ENCODE assay signal across 27 cellular contexts in the genomic region with DNA sequence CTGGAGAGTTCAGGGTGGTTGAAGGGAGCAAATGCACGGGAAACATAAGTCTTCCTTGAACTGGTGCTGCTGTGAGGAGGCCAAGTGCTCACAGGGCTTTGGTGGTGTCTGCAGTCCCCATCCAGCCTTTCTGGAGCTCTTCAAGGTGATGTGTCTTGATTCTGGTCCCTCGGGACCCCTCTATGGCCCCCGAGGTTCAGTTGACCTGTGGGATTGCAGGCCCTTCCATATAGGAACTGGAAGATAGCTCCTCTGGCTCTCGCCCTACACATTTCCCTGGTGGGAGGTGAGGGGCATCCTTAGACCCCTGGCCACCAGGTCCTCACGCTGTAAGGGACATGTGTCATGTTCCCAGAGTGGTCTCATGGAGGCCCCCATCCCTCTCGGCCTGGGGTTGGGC.
"Had no signal": no experiment of that assay in that cellular context is flagged by ENCODE, and none has a peak within 500 bp of the region (broad histone marks: within the 10 kb centered on the region; RNA-seq: fewer than 3 reads in every experiment).

No MANE protein-coding gene starts in this region.

- H3K79me2 ChIP-seq: hepatocyte had no signal

- FAIRE-seq: keratinocyte, small intestine had no signal

- ATAC-seq: heart right ventricle; left cardiac atrium; left lobe of liver; mucosa of descending colon; naive thymus-derived CD4-positive, alpha-beta T cell; right cardiac atrium; stimulated activated effector memory CD8-positive, alpha-beta T cell treated with anti-CD3 and anti-CD28 coated beads, Interleukin-12 subunit alpha, Interleukin-12 subunit beta, amount 100 ng/mL, for 72 hours; stimulated activated naive CD8-positive, alpha-beta T cell treated with anti-CD3 and anti-CD28 coated beads, Interleukin-15, amount 100 ng/mL, for 72 hours had no signal

- H3K27ac Mint-ChIP-seq: naive thymus-derived CD4-positive, alpha-beta T cell; stimulated activated effector memory CD8-positive, alpha-beta T cell treated with anti-CD3 and anti-CD28 coated beads, Interleukin-12 subunit alpha, Interleukin-12 subunit beta, amount 100 ng/mL, for 72 hours had no signal

- H3K4me3 Mint-ChIP-seq: naive thymus-derived CD4-positive, alpha-beta T cell; natural killer cell treated with Interleukin-12 subunit alpha and Interleukin-12 subunit beta and Interleukin-15 and Interleukin-18, amount 100 ng/mL, for 72 hours; stimulated activated effector memory CD8-positive, alpha-beta T cell treated with anti-CD3 and anti-CD28 coated beads, Interleukin-12 subunit alpha, Interleukin-12 subunit beta, amount 100 ng/mL, for 72 hours; stimulated activated naive CD8-positive, alpha-beta T cell treated with anti-CD3 and anti-CD28 coated beads, Interleukin-15, amount 100 ng/mL, for 72 hours had no signal

- H3K4me1 ChIP-seq: prostate gland, sigmoid colon, spleen had no signal

- H3K9me3 Mint-ChIP-seq: natural killer cell treated with Interleukin-12 subunit alpha and Interleukin-12 subunit beta and Interleukin-15 and Interleukin-18, amount 100 ng/mL, for 72 hours; stimulated activated effector memory CD8-positive, alpha-beta T cell treated with anti-CD3 and anti-CD28 coated beads, Interleukin-12 subunit alpha, Interleukin-12 subunit beta, amount 100 ng/mL, for 72 hours; stimulated activated naive CD8-positive, alpha-beta T cell treated with anti-CD3 and anti-CD28 coated beads, Interleukin-15, amount 100 ng/mL, for 72 hours had no signal

- H3K36me3 Mint-ChIP-seq: natural killer cell treated with Interleukin-12 subunit alpha and Interleukin-12 subunit beta and Interleukin-15 and Interleukin-18, amount 100 ng/mL, for 72 hours; stimulated activated effector memory CD8-positive, alpha-beta T cell treated with anti-CD3 and anti-CD28 coated beads, Interleukin-12 subunit alpha, Interleukin-12 subunit beta, amount 100 ng/mL, for 72 hours had no signal

- H3K27ac ChIP-seq: heart right ventricle, hepatocyte, ovary, prostate gland, sigmoid colon, spleen, tibial nerve, upper lobe of left lung, vagina had no signal

- H3K9me3 ChIP-seq: heart right ventricle, mucosa of descending colon, ovary, prostate gland, sigmoid colon, spleen, tibial nerve, upper lobe of left lung, vagina had no signal

- H3K4me1 Mint-ChIP-seq: stimulated activated effector memory CD8-positive, alpha-beta T cell treated with anti-CD3 and anti-CD28 coated beads, Interleukin-12 subunit alpha, Interleukin-12 subunit beta, amount 100 ng/mL, for 72 hours; stimulated activated naive CD8-positive, alpha-beta T cell treated with anti-CD3 and anti-CD28 coated beads, Interleukin-15, amount 100 ng/mL, for 72 hours had no signal

- H3K36me3 ChIP-seq: heart right ventricle, ovary, prostate gland, sigmoid colon, spleen, tibial nerve, upper lobe of left lung, vagina had no signal

- H3K4me3 ChIP-seq: heart right ventricle, hepatocyte, lung, mucosa of descending colon, ovary, prostate gland, sigmoid colon, spleen, tibial nerve, upper lobe of left lung, vagina had no signal

- H3K4me2 ChIP-seq: hepatocyte had no signal

- DNase-seq: heart right ventricle; kidney glomerular epithelial cell; left cardiac atrium; mesendoderm; midbrain; mucosa of descending colon; naive thymus-derived CD4-positive, alpha-beta T cell; ovary; retina; sigmoid colon; small intestine; spleen; stimulated activated CD4-positive, alpha-beta T cell treated with anti-CD3 and anti-CD28 coated beads, Interleukin-4, amount 100 ng/mL, for 24 hours; stimulated activated naive CD4-positive, alpha-beta T cell; stimulated activated naive CD8-positive, alpha-beta T cell treated with anti-CD3 and anti-CD28 coated beads, Interleukin-15, amount 100 ng/mL, for 72 hours; substantia nigra; upper lobe of left lung had no signal

- H3K27me3 ChIP-seq: heart right ventricle, hepatocyte, ovary, sigmoid colon, spleen, tibial nerve, upper lobe of left lung, vagina had no signal

- H2AFZ ChIP-seq: hepatocyte had no signal
